Comparison of ENCODE assay signal across 18 cellular contexts in the genomic region with DNA sequence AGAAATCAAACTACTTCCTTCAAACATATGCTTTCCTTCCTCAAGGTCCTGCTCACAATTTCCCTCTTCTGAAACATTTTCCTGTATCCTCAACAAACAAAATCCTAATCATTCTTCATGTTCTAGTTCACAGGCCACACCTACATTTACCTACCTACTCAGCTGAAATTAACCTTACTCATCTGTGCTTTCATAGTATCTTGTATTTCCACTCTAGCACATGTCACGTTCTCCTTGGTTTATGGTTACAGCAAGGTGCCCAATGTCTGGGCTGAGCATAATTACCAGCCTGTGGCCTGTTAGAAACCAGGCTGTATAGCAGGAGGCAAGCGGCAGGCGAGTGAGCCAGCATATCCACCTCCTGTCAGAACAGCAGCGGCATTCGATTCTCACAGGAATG.
"Had no signal": no experiment of that assay in that cellular context is flagged by ENCODE, and none has a peak within 500 bp of the region (broad histone marks: within the 10 kb centered on the region; RNA-seq: fewer than 3 reads in every experiment).

No MANE protein-coding gene starts in this region.

- H3K9me3 ChIP-seq: neutrophil, spleen had no signal

- FAIRE-seq: endothelial cell of umbilical vein had no signal

- H3K4me1 Mint-ChIP-seq: stimulated activated memory B cell treated with anti-CD40 and anti-IgM and Interleukin-4, amounts not matched to agents 10 μg/mL and 1 μg/mL and 100 μg/mL, for 72 hours had no signal

- H3K9me3 Mint-ChIP-seq: endodermal cell; naive thymus-derived CD8-positive, alpha-beta T cell; stimulated activated memory B cell treated with anti-CD40 and anti-IgM and Interleukin-4, amounts not matched to agents 10 μg/mL and 1 μg/mL and 100 μg/mL, for 72 hours had no signal

- H3K27ac Mint-ChIP-seq: endodermal cell; stimulated activated memory B cell treated with anti-CD40 and anti-IgM and Interleukin-4, amounts not matched to agents 10 μg/mL and 1 μg/mL and 100 μg/mL, for 72 hours had no signal

- H3K27me3 Mint-ChIP-seq: naive thymus-derived CD8-positive, alpha-beta T cell; stimulated activated memory B cell treated with anti-CD40 and anti-IgM and Interleukin-4, amounts not matched to agents 10 μg/mL and 1 μg/mL and 100 μg/mL, for 72 hours had no signal

- H3K4me3 ChIP-seq: coronary artery, hepatocyte, spleen had no signal

- H3K4me3 Mint-ChIP-seq: endodermal cell; naive thymus-derived CD8-positive, alpha-beta T cell; stimulated activated memory B cell treated with anti-CD40 and anti-IgM and Interleukin-4, amounts not matched to agents 10 μg/mL and 1 μg/mL and 100 μg/mL, for 72 hours had no signal

- H3K27ac ChIP-seq: coronary artery, foreskin keratinocyte, hepatocyte, neutrophil, spleen had no signal

- H3K27me3 ChIP-seq: foreskin keratinocyte, hepatocyte, neutrophil, spleen had no signal

- DNase-seq: effector CD4-positive, alpha-beta T cell; endodermal cell; foreskin keratinocyte; head of caudate nucleus; left colon; naive thymus-derived CD8-positive, alpha-beta T cell; posterior cingulate gyrus; spleen; stimulated activated CD4-positive, alpha-beta T cell treated with anti-CD3 and anti-CD28 coated beads, Interleukin-15, amount 100 ng/mL, for 24 hours; stimulated activated CD4-positive, alpha-beta T cell treated with anti-CD3 and anti-CD28 coated beads, Interleukin-1b, Interleukin-23, amount 100 ng/mL, for 48 hours; stimulated activated CD4-positive, alpha-beta T cell treated with anti-CD3 and anti-CD28 coated beads, Interleukin-4, amount 100 ng/mL, for 24 hours; trophoblast cell had no signal

- ATAC-seq: foreskin keratinocyte; left colon; naive thymus-derived CD8-positive, alpha-beta T cell; sciatic nerve; stimulated activated memory B cell treated with anti-CD40 and anti-IgM and Interleukin-4, amounts not matched to agents 10 μg/mL and 1 μg/mL and 100 μg/mL, for 72 hours had no signal
